Comparison of ENCODE assay signal across 9 cellular contexts in genomic region chr14:72894623-72895378, GRCh38. TPM values are rescaled to one million over a fixed set of nuclear protein-coding genes. Genes with fewer than 3 reads are reported as not detected.
DNase-seq lines count a peak whose midpoint lies in the region; ATAC-seq and TF ChIP-seq lines count a peak whose summit lies in the region.
"Had no signal": no experiment of that assay in that cellular context is flagged by ENCODE, and none has a peak within 500 bp of the region (broad histone marks: within the 10 kb centered on the region; RNA-seq: fewer than 3 reads in every experiment).

No MANE protein-coding gene starts in this region.

- in situ Hi-C loops in astrocyte of the spinal cord (cut with HindIII; ENCODE audit: low sequenced_read_pairs) = no loop called here

- H3K4me3 ChIP-seq in Caco-2 (ENCODE audit: low read depth, low read length) (peak overlapping the region; percentile 25), MG63 (peak overlapping the region; percentile 82), astrocyte of the spinal cord (ENCODE audit: low read depth, low read length) (peak overlapping the region; percentile 88)

- DNase-seq in Caco-2 = peak in 1 of 2 experiments; percentile 21
- DNase-seq in MG63 = no peak
- peak; percentile 19 for DNase-seq in astrocyte of the spinal cord (ENCODE audit: low read depth, low spot score)
- peak; percentile 24 for DNase-seq in iris pigment epithelial cell (ENCODE audit: low read depth)
- no peak for DNase-seq in stimulated activated effector memory CD8-positive, alpha-beta T cell treated with anti-CD3 and anti-CD28 coated beads, Interleukin-12 subunit alpha, Interleukin-12 subunit beta, amount 100 ng/mL, for 72 hours (ENCODE audit: low spot score in 2 of 2)
- no peak for DNase-seq in T-helper 9 cell
- no peak for DNase-seq in GOT3 (lab: John Stamatoyannopoulos, UW)
- DNase-seq in NCI-H1436 treated with DMSO at 0.1 percent for 48 hours (lab: John Stamatoyannopoulos, UW) = no peak

- TF ChIP-seq CTCF in Caco-2 (IDR thresholded peaks at IDR 0.05; ENCODE audit: insufficient read depth in 1 of 2, low read depth in 1 of 2, low read length in 1 of 2, severe bottlenecking in 1 of 2, unreplicated experiment in 1 of 2) (no peak), astrocyte of the spinal cord (IDR thresholded peaks at IDR 0.05; ENCODE audit: low read depth, low read length) (no peak)

- intact Hi-C loops in Caco-2 (cut with micrococcal nuclease; ENCODE audit: unreplicated experiment) = loop anchor here (1.0 kb wide), 1 partner anchor 32 kb away; the partner anchor contains the start of gene DCAF4

- CTCF ChIA-PET in Caco-2 (lab: Charles Lee) = interaction anchor here (0.9 to 1.6 kb wide), 4 partner anchors 9 to 381 kb away, joined by 3 to 17 read pairs (median 5); no protein-coding TSS in a partner anchor

- H3K27me3 Mint-ChIP-seq in Caco-2 (ENCODE audit: insufficient read depth, unreplicated experiment) = peaks cover 16% of the 10 kb centered on the region

- H3K9me3 ChIP-seq in Caco-2 (no peaks in the 10 kb centered on the region), MG63 (no peaks in the 10 kb centered on the region)

- BruUV-seq in Caco-2 (replicated peaks; lab: Mats Ljungman, UMichigan) = no TSS peak

- no peaks in the 10 kb centered on the region for H3K36me3 Mint-ChIP-seq in Caco-2 (ENCODE audit: insufficient read depth, unreplicated experiment)
- peaks cover 15% of the 10 kb centered on the region for H3K36me3 Mint-ChIP-seq in stimulated activated effector memory CD8-positive, alpha-beta T cell treated with anti-CD3 and anti-CD28 coated beads, Interleukin-12 subunit alpha, Interleukin-12 subunit beta, amount 100 ng/mL, for 72 hours

- ATAC-seq in stimulated activated effector memory CD8-positive, alpha-beta T cell treated with anti-CD3 and anti-CD28 coated beads, Interleukin-12 subunit alpha, Interleukin-12 subunit beta, amount 100 ng/mL, for 72 hours = no peak

- peaks cover 15% of the 10 kb centered on the region for H3K4me1 ChIP-seq in Caco-2

- POLR2A ChIA-PET in Caco-2 (lab: Charles Lee) = no interaction called here

- peaks cover 10% of the 10 kb centered on the region for H3K27me3 ChIP-seq in Caco-2 (replicated peaks; ENCODE audit: control insufficient read depth, insufficient read depth, low read length)
- no peaks in the 10 kb centered on the region for H3K27me3 ChIP-seq in MG63

- H3K4me3 Mint-ChIP-seq in Caco-2 (ENCODE audit: unreplicated experiment) = peak overlapping the region; percentile 74
- peak overlapping the region; percentile 85 for H3K4me3 Mint-ChIP-seq in stimulated activated effector memory CD8-positive, alpha-beta T cell treated with anti-CD3 and anti-CD28 coated beads, Interleukin-12 subunit alpha, Interleukin-12 subunit beta, amount 100 ng/mL, for 72 hours

- H3K27ac Mint-ChIP-seq in Caco-2 (ENCODE audit: unreplicated experiment) = no peak overlapping the region
- no peak overlapping the region for H3K27ac Mint-ChIP-seq in stimulated activated effector memory CD8-positive, alpha-beta T cell treated with anti-CD3 and anti-CD28 coated beads, Interleukin-12 subunit alpha, Interleukin-12 subunit beta, amount 100 ng/mL, for 72 hours

- no peaks in the 10 kb centered on the region for H3K4me1 Mint-ChIP-seq in Caco-2 (ENCODE audit: low read depth, unreplicated experiment)
- peaks cover 25% of the 10 kb centered on the region for H3K4me1 Mint-ChIP-seq in stimulated activated effector memory CD8-positive, alpha-beta T cell treated with anti-CD3 and anti-CD28 coated beads, Interleukin-12 subunit alpha, Interleukin-12 subunit beta, amount 100 ng/mL, for 72 hours

- H3K36me3 ChIP-seq in Caco-2 (ENCODE audit: control insufficient read depth, insufficient read depth, low read length) (no peaks in the 10 kb centered on the region), MG63 (no peaks in the 10 kb centered on the region)

- no peaks in the 10 kb centered on the region for H3K9me3 Mint-ChIP-seq in Caco-2 (ENCODE audit: unreplicated experiment)
- no peaks in the 10 kb centered on the region for H3K9me3 Mint-ChIP-seq in stimulated activated effector memory CD8-positive, alpha-beta T cell treated with anti-CD3 and anti-CD28 coated beads, Interleukin-12 subunit alpha, Interleukin-12 subunit beta, amount 100 ng/mL, for 72 hours

RNA-seq across cellular contexts. Expression of gene DPF3, which starts 0.9 kb away (rescaled TPM):
- total RNA-seq in Caco-2 (2022) = not detected in 2 replicates
- total RNA-seq in MG63 (2014; rRNA removed; shearing (Covaris generic); ENCODE audit: low replicate concordance) = 2.3 and 5.6 TPM in 2 replicates
- total RNA-seq: NCI-H460 had no signal

RNA-seq across cellular contexts. Expression of gene DCAF4, which starts 31.5 kb away (rescaled TPM):
- 20.1 and 21.1 TPM in 2 replicates for total RNA-seq in Caco-2 (2022)
- 36.2 and 71.1 TPM in 2 replicates for total RNA-seq in MG63 (2014; rRNA removed; shearing (Covaris generic); ENCODE audit: low replicate concordance)

Comparison
In these comparisons a context has a peak if more than half of its experiments do, and no peak if none do; other contexts are left out.
1. DNase-seq: peak in astrocyte of the spinal cord (single experiment) and iris pigment epithelial cell (single experiment); none in MG63 (single experiment), stimulated activated effector memory CD8-positive, alpha-beta T cell treated with anti-CD3 and anti-CD28 coated beads, Interleukin-12 subunit alpha, Interleukin-12 subunit beta, amount 100 ng/mL, for 72 hours (0 of 2), T-helper 9 cell (single experiment), GOT3 (single experiment) and NCI-H1436 treated with DMSO at 0.1 percent for 48 hours (single experiment).
2. H3K4me3 ChIP-seq: peak in every context shown above with its lines; median percentile 88 in astrocyte of the spinal cord; 82 in MG63; 25 in Caco-2.